8 cellular contexts compared by ENCODE assay signal in the genomic region with DNA sequence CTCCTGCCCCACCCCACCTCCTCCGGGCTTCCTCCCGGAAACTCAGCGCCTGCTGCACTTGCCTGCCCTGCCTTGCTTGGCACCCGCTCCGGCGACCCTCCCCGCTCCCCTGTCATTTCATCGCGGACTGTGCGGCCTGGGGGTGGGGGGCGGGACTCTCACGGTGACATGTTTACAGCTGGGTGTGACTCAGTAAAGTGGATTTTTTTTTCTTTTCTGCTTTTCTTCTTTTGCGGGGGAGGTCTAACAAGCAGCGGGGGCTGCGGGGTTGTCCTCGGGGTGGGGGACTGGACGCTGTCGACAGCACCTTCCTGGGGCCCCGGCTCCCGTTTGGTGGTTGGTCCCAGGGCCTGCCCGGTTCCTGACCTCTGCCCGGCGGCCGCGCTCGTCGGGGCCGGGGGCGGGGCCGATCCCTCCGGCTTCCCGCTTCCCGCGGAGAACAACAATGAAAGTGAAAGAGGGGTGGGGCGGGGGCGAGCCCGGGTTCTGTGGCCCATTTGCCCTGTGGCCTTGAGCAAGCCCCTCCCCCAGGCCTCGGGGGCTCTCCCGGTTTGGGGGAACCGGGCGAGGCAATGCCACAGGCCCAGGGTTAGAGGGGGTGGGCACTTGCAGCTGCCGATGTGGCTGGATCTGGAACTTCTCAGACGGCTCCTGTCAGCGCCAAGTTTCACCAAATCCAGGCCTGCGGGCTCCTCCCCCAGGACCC. TPM values are rescaled to one million over a fixed set of nuclear protein-coding genes. Genes with fewer than 3 reads are reported as not detected.
DNase-seq lines count a peak whose midpoint lies in the region; ATAC-seq and TF ChIP-seq lines count a peak whose summit lies in the region.

No MANE protein-coding gene starts in this region.

- no peak overlapping the region for H2AFZ ChIP-seq in neuron (ENCODE audit: low read depth, low read length)

- peaks cover 7% of the 10 kb centered on the region for H3K4me1 Mint-ChIP-seq in activated T-cell treated with anti-CD3 and anti-CD28 coated beads, Interleukin-2, amount 50 U/mL, for 4 hours (ENCODE audit: low read depth)
- peaks cover 3% of the 10 kb centered on the region for H3K4me1 Mint-ChIP-seq in type B pancreatic cell (ENCODE audit: unreplicated experiment)

- peaks cover 25% of the 10 kb centered on the region for H3K27me3 Mint-ChIP-seq in activated T-cell treated with anti-CD3 and anti-CD28 coated beads, Interleukin-2, amount 50 U/mL, for 4 hours (ENCODE audit: low read depth)
- no peaks in the 10 kb centered on the region for H3K27me3 Mint-ChIP-seq in type B pancreatic cell

- H3K9me3 Mint-ChIP-seq in activated T-cell treated with anti-CD3 and anti-CD28 coated beads, Interleukin-2, amount 50 U/mL, for 4 hours: no peaks in the 10 kb centered on the region
- H3K9me3 Mint-ChIP-seq in type B pancreatic cell: no peaks in the 10 kb centered on the region

- peak overlapping the region; percentile 75 for H3K4me3 Mint-ChIP-seq in activated T-cell treated with anti-CD3 and anti-CD28 coated beads, Interleukin-2, amount 50 U/mL, for 4 hours
- peak overlapping the region; percentile 85 for H3K4me3 Mint-ChIP-seq in type B pancreatic cell

- H3K4me3 ChIP-seq in fibroblast of pulmonary artery (replicated peaks; ENCODE audit: low read depth, low read length): peak overlapping the region; percentile 52
- peak overlapping the region; percentile 50 for H3K4me3 ChIP-seq in neuron (ENCODE audit: low read length)

- no peaks in the 10 kb centered on the region for H3K9me3 ChIP-seq in neuron (ENCODE audit: low read length)

- H3K27me3 ChIP-seq in neuron (ENCODE audit: insufficient read depth, low read length): no peaks in the 10 kb centered on the region

- H3K27ac Mint-ChIP-seq in type B pancreatic cell: peak overlapping the region; percentile 88

- peak; percentile 37 to 85 (median 82) for DNase-seq in NCI-H1417 (lab: John Stamatoyannopoulos, UW)
- DNase-seq in NCI-H1417 treated with DMSO at 0.1 percent for 48 hours (lab: John Stamatoyannopoulos, UW): no peak
- DNase-seq in NCI-H526 (lab: John Stamatoyannopoulos, UW): peak; percentile 68 to 82
- peak; percentile 47 for DNase-seq in activated T-cell treated with anti-CD3 and anti-CD28 coated beads, Interleukin-2, amount 50 U/mL, for 4 hours
- DNase-seq in fibroblast of pulmonary artery (ENCODE audit: low read depth): peak; percentile 49
- DNase-seq in type B pancreatic cell (ENCODE audit: extremely low spot score, unreplicated experiment): peak; percentile 86

- no peak for TF ChIP-seq CTCF in fibroblast of pulmonary artery (IDR thresholded peaks at IDR 0.05; ENCODE audit: low read length, missing control alignments)
- TF ChIP-seq CTCF in type B pancreatic cell (conservative IDR thresholded peaks at IDR 0.05): no peak

- peaks cover 30% of the 10 kb centered on the region for H3K36me3 ChIP-seq in neuron (ENCODE audit: insufficient read depth, low read length)

- ATAC-seq in activated T-cell treated with anti-CD3 and anti-CD28 coated beads, Interleukin-2, amount 50 U/mL, for 4 hours: peak; percentile 56
- ATAC-seq in GM21723 (IDR thresholded peaks at IDR 0.05; ENCODE audit: unreplicated experiment): no peak

- H3K4me1 ChIP-seq in neuron (ENCODE audit: insufficient read depth, low read length): peaks cover 38% of the 10 kb centered on the region

- peaks cover 13% of the 10 kb centered on the region for H3K36me3 Mint-ChIP-seq in activated T-cell treated with anti-CD3 and anti-CD28 coated beads, Interleukin-2, amount 50 U/mL, for 4 hours (ENCODE audit: insufficient read depth)
- H3K36me3 Mint-ChIP-seq in type B pancreatic cell: peaks cover 5% of the 10 kb centered on the region

RNA-seq across cellular contexts. Expression of gene MDK, which starts 1.0 kb away (rescaled TPM):
- 1 to 10 TPM; 2.1 to 3.0 (median 2.9) TPM for total RNA-seq in activated T-cell treated with anti-CD3 and anti-CD28 coated beads, Interleukin-2, amount 50 U/mL, for 4 hours
- total RNA-seq in type B pancreatic cell (ENCODE audit: low replicate concordance): 949 and 981 TPM in 2 replicates

RNA-seq across cellular contexts. Expression of gene CHRM4, which starts 11.1 kb away (rescaled TPM):
- total RNA-seq in activated T-cell treated with anti-CD3 and anti-CD28 coated beads, Interleukin-2, amount 50 U/mL, for 4 hours: under 1 TPM; 0.13 to 0.52 (median 0.25) TPM
- total RNA-seq in type B pancreatic cell (ENCODE audit: low replicate concordance): 0.98 and 1.0 TPM in 2 replicates

RNA-seq across cellular contexts. Expression of gene DGKZ, which starts 33.2 kb away (rescaled TPM):
- total RNA-seq in activated T-cell treated with anti-CD3 and anti-CD28 coated beads, Interleukin-2, amount 50 U/mL, for 4 hours: 100 to 1,000 TPM; 112 to 122 (median 118) TPM
- 50.0 and 57.6 TPM in 2 replicates for total RNA-seq in type B pancreatic cell (ENCODE audit: low replicate concordance)

Comparison
In these comparisons a context has a peak if more than half of its experiments do, and no peak if none do; other contexts are left out.
1. RNA of gene MDK, which starts 1.0 kb away (total RNA-seq): 949 to 981 TPM in type B pancreatic cell; 2.1 to 3.0 TPM in activated T-cell treated with anti-CD3 and anti-CD28 coated beads, Interleukin-2, amount 50 U/mL, for 4 hours; every median in the first group is over 100 times any median in the second.